1 cellular context compared by ENCODE assay signal in genomic region chr5:140553657-140554056, GRCh38.
TF ChIP-seq lines count a peak whose summit lies in the region.

No MANE protein-coding gene starts in this region.

TF ChIP-seq in GM12878, 131 proteins besides CTCF, POLR2A, EP300 and RAD21:
- no peak for TF ChIP-seq TAF1 (IDR thresholded peaks at IDR 0.05; ENCODE audit: borderline replicate concordance, low read depth, low read length)
- TF ChIP-seq ZSCAN29 (IDR thresholded peaks at IDR 0.05) = no peak
- no peak for TF ChIP-seq RELA (IDR thresholded peaks at IDR 0.05; ENCODE audit: borderline replicate concordance, partially characterized antibody)
- TF ChIP-seq POLR2AphosphoS5 (IDR thresholded peaks at IDR 0.05; ENCODE audit: low read length) = peak; percentile 4; the same call in 1 of the 2 replicates
- peak; percentile 30; the same call in 1 of the 2 replicates for TF ChIP-seq SPI1 (IDR thresholded peaks at IDR 0.05; ENCODE audit: borderline replicate concordance, insufficient read depth, low read depth, low read length)
TF ChIP-seq in GM12878: peak in this region for 2.
